8 cellular contexts compared by ENCODE assay signal in genomic region chr12:47758584-47758833, GRCh38. TPM values are rescaled to one million over a fixed set of nuclear protein-coding genes. Genes with fewer than 3 reads are reported as not detected.
DNase-seq lines count a peak whose midpoint lies in the region; ATAC-seq and TF ChIP-seq lines count a peak whose summit lies in the region.

No MANE protein-coding gene starts in this region.

- no peak for ATAC-seq in gastroesophageal sphincter

- TF ChIP-seq POLR2A in gastroesophageal sphincter (IDR thresholded peaks at IDR 0.05): no peak
- TF ChIP-seq POLR2A in sigmoid colon (IDR thresholded peaks at IDR 0.05): no peak

- H3K9me3 ChIP-seq in gastroesophageal sphincter (no peaks in the 10 kb centered on the region), sigmoid colon (no peaks in the 10 kb centered on the region)

- no CpG with 5 or more reads among the region's 10 CpGs for WGBS in gastroesophageal sphincter (ENCODE audit: low coverage in 1 of 2), 2 donors
- WGBS in sigmoid colon, 2 donors: 4 to 7% methylated on average over 10 of the region's 10 CpGs

- H3K4me3 ChIP-seq in GM12865 (ENCODE audit: low read depth, low read length) (peak overlapping the region; percentile 69), gastroesophageal sphincter (peak overlapping the region; percentile 38 to 72), sigmoid colon (peak overlapping the region; percentile 60 to 73 (median 64))

- no peaks in the 10 kb centered on the region for H3K27me3 ChIP-seq in gastroesophageal sphincter
- no peaks in the 10 kb centered on the region for H3K27me3 ChIP-seq in sigmoid colon

- H3K36me3 ChIP-seq in gastroesophageal sphincter (no peaks in the 10 kb centered on the region), sigmoid colon (no peaks in the 10 kb centered on the region)

- peak overlapping the region; percentile 78 for H3K27ac ChIP-seq in VCaP
- H3K27ac ChIP-seq in gastroesophageal sphincter: peak overlapping the region in 3 of 4 donors; percentile 76 to 80 (median 76)
- H3K27ac ChIP-seq in sigmoid colon: peak overlapping the region; percentile 75 to 80 (median 78)

- DNase-seq in GM12865 (ENCODE audit: low read depth) (no peak), sigmoid colon (no peak), GM19238 (ENCODE audit: insufficient read length, low spot score) (no peak), NCI-H226 (no peak), cortex of kidney (lab: John Stamatoyannopoulos, UW) (no peak)
- no peak for DNase-seq in stimulated activated CD4-positive, alpha-beta T cell treated with anti-CD3 and anti-CD28 coated beads, Interleukin-4, amount 100 ng/mL, for 24 hours

- intact Hi-C loops in sigmoid colon (cut with DNase I): loop anchor here (2.0 kb wide), 1 partner anchor 40 kb away; no protein-coding TSS in a partner anchor

- no peak for TF ChIP-seq CTCF in GM12865 (IDR thresholded peaks at IDR 0.05; ENCODE audit: insufficient read depth, low read depth, low read length, missing control alignments)
- TF ChIP-seq CTCF in VCaP (conservative IDR thresholded peaks at IDR 0.05): no peak
- no peak for TF ChIP-seq CTCF in gastroesophageal sphincter (IDR thresholded peaks at IDR 0.05)
- TF ChIP-seq CTCF in sigmoid colon (IDR thresholded peaks at IDR 0.05): no peak

- H3K4me1 ChIP-seq in gastroesophageal sphincter (peaks cover 0 to 55% (median 12%) of the 10 kb centered on the region in 3 donors), sigmoid colon (peaks cover 0 to 30% (median 21%) of the 10 kb centered on the region in 4 donors)

- TF ChIP-seq EP300 in gastroesophageal sphincter (IDR thresholded peaks at IDR 0.05) (no peak), sigmoid colon (IDR thresholded peaks at IDR 0.05) (no peak)

RNA-seq across cellular contexts. Expression of gene RAPGEF3, which starts 0.2 kb away (rescaled TPM):
- 10 to 100 TPM; 19.3 to 56.8 (median 25.5) TPM for total RNA-seq in gastroesophageal sphincter
- 10 to 100 TPM; 13.8 to 36.8 (median 14.6) TPM for total RNA-seq in sigmoid colon
- 10 to 100 TPM in 1 of 3 donors, 1 to 10 TPM in 2; 3.9 to 16.2 (median 4.2) TPM for polyA plus RNA-seq in sigmoid colon

RNA-seq across cellular contexts. Expression of gene SLC48A1, which starts 14.5 kb away (rescaled TPM):
- total RNA-seq in gastroesophageal sphincter (10 to 100 TPM; 40.7 to 66.8 (median 53.3) TPM), sigmoid colon (10 to 100 TPM; 30.3 to 46.6 (median 32.2) TPM)
- 10 to 100 TPM in 2 of 3 donors, 1 to 10 TPM in 1; 6.9 to 14.2 (median 12.0) TPM for polyA plus RNA-seq in sigmoid colon

RNA-seq across cellular contexts. Expression of gene ENDOU, which starts 33.2 kb away (rescaled TPM):
- 1 to 10 TPM in 2 of 4 donors, under 1 TPM in 2; 0.42 to 1.9 (median 0.75) TPM for total RNA-seq in gastroesophageal sphincter
- total RNA-seq in sigmoid colon: 1 to 10 TPM in 1 of 4 donors, under 1 TPM in 2, not detected in 1; 0.36 to 1.6 (median 0.49) TPM
- under 1 TPM in 1 of 3 donors, not detected in 2; 0.25 TPM for polyA plus RNA-seq in sigmoid colon

RNA-seq across cellular contexts. Expression of gene RPAP3, which starts 52.7 kb away (rescaled TPM):
- 10 to 100 TPM; 17.0 to 20.0 (median 18.8) TPM for total RNA-seq in gastroesophageal sphincter
- 10 to 100 TPM; 21.0 to 29.3 (median 25.6) TPM for total RNA-seq in sigmoid colon
- polyA plus RNA-seq in sigmoid colon: 10 to 100 TPM in 2 of 3 donors, 1 to 10 TPM in 1; 6.7 to 14.5 (median 10.2) TPM
